ENCODE assay signal across 12 cellular contexts in the genomic region with DNA sequence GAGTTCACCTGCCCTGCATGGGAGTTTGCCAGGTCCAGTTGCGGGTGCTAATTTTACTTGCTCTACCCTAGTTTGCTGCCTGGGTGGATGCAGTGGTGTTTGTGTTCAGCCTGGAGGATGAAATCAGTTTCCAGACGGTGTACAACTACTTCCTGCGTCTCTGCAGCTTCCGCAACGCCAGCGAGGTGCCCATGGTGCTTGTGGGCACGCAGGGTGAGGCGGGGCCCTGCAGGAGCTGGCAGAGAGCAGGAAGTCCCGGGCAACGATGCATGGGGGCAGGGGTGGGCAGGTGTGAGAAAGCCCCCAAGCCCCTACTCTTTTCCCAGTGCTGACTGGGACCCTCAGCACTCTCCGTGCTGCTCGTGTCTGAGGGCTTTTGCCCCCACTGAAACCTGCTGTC.
A peak's percentile ranks its signal among the peaks of the same experiment; 100 is the strongest.
DNase-seq lines count a peak whose midpoint lies in the region; FAIRE-seq lines count a peak whose summit lies in the region.
"Had no signal": no experiment of that assay in that cellular context is flagged by ENCODE, and none has a peak within 500 bp of the region (broad histone marks: within the 10 kb centered on the region; RNA-seq: fewer than 3 reads in every experiment).

No MANE protein-coding gene starts in this region.

- no peak for FAIRE-seq in GM19239 (lab: Jason Lieb, UNC)

- DNase-seq in activated naive CD4-positive, alpha-beta T cell treated with Interleukin-2 at 50 U/mL for 16 hours, result peak; percentile 39
- DNase-seq in activated naive CD4-positive, alpha-beta T cell treated with anti-CD3 and anti-CD28 coated beads, Interleukin-2, amount 50 U/mL, for 16 hours, result no peak
- DNase-seq in T-helper 1 cell, result peak in 3 of 5 donors; percentile 34 to 56 (median 54)
- peak; percentile 80 for DNase-seq in activated effector memory CD4-positive, alpha-beta T cell treated with anti-CD3 and anti-CD28 coated beads, Interleukin-2, amount 50 U/mL, for 16 hours
- peak; percentile 24 to 29 for DNase-seq in stimulated activated CD4-positive, alpha-beta T cell treated with anti-CD3 and anti-CD28 coated beads, Interleukin-4, amount 100 ng/mL, for 4 hours
- DNase-seq in putamen (ENCODE audit: low spot score), result no peak
- DNase-seq in islet precursor cell, result no peak
- DNase-seq in GM19239 (ENCODE audit: insufficient read length, low spot score), result no peak
- DNase-seq: ACHN, hypothalamus, NCI-H1694 treated with DMSO at 0.1 percent for 48 hours, NCI-H69 had no signal

Comparison
In these comparisons a context has a peak if more than half of its experiments do, and no peak if none do; other contexts are left out.
1. DNase-seq: peak in activated naive CD4-positive, alpha-beta T cell treated with Interleukin-2 at 50 U/mL for 16 hours (single experiment), T-helper 1 cell (3 of 5), activated effector memory CD4-positive, alpha-beta T cell treated with anti-CD3 and anti-CD28 coated beads, Interleukin-2, amount 50 U/mL, for 16 hours (single experiment) and stimulated activated CD4-positive, alpha-beta T cell treated with anti-CD3 and anti-CD28 coated beads, Interleukin-4, amount 100 ng/mL, for 4 hours (2 of 2); none in activated naive CD4-positive, alpha-beta T cell treated with anti-CD3 and anti-CD28 coated beads, Interleukin-2, amount 50 U/mL, for 16 hours (single experiment), putamen (single experiment), islet precursor cell (single experiment) and GM19239 (single experiment).